In genomic region chr22:49715450-49715849, GRCh38 we compare ENCODE assay signal across 21 cellular contexts.
DNase-seq lines count a peak whose midpoint lies in the region; ATAC-seq, FAIRE-seq and TF ChIP-seq lines count a peak whose summit lies in the region.
"Had no signal": no experiment of that assay in that cellular context is flagged by ENCODE, and none has a peak within 500 bp of the region (broad histone marks: within the 10 kb centered on the region; RNA-seq: fewer than 3 reads in every experiment).

No MANE protein-coding gene starts in this region.

- H3K36me3 ChIP-seq in BLaER1 treated with 17β-estradiol and CSF1 and Interleukin-3, amounts not matched to agents 10 nM and 100 nM: no peaks in the 10 kb centered on the region
- no peaks in the 10 kb centered on the region for H3K36me3 ChIP-seq in bronchial epithelial cell (ENCODE audit: control insufficient read depth, insufficient read depth, low read length)
- H3K36me3 ChIP-seq in GM23338 (ENCODE audit: insufficient read depth): peaks cover 3% of the 10 kb centered on the region; the same call in 1 of the 2 replicates

- peaks cover 0 to 44% (median 32%) of the 10 kb centered on the region in 10 experiments; a peak in 15 of 20 replicates for H3K4me1 ChIP-seq in BLaER1 treated with 17β-estradiol and CSF1 and Interleukin-3, amounts not matched to agents 10 nM and 100 nM
- no peaks in the 10 kb centered on the region for H3K4me1 ChIP-seq in GM23338 (ENCODE audit: insufficient read depth)

- no peak for TF ChIP-seq CTCF in bronchial epithelial cell (IDR thresholded peaks at IDR 0.05; ENCODE audit: insufficient read depth, low read length, severe bottlenecking)
- no peak for TF ChIP-seq CTCF in GM23338 (conservative IDR thresholded peaks at IDR 0.05; ENCODE audit: low read depth in 2 of 2)

- FAIRE-seq in bronchial epithelial cell (lab: Jason Lieb, UNC): peak; percentile 55
- FAIRE-seq: D721Med had no signal

- H3K9me2 ChIP-seq in GM23338 (ENCODE audit: insufficient read depth): no peaks in the 10 kb centered on the region
- H3K9me2 ChIP-seq: SK-N-SH had no signal

- peak overlapping the region in 9 of 11 experiments; percentile 26 to 79 (median 62); a peak in 17 of 22 replicates for H3K4me2 ChIP-seq in BLaER1 treated with 17β-estradiol and CSF1 and Interleukin-3, amounts not matched to agents 10 nM and 100 nM
- H3K4me2 ChIP-seq in GM23338: no peak overlapping the region
- H3K4me2 ChIP-seq: SK-N-SH had no signal

- H3K9ac ChIP-seq in BLaER1 treated with 17β-estradiol and CSF1 and Interleukin-3, amounts not matched to agents 10 nM and 100 nM: no peak overlapping the region
- H3K9ac ChIP-seq: SK-N-SH had no signal

- no peaks in the 10 kb centered on the region for H3K79me2 ChIP-seq in GM23338 (replicated peaks; ENCODE audit: insufficient read depth)

- H3K27ac Mint-ChIP-seq in GM23338: no peak overlapping the region
- H3K27ac Mint-ChIP-seq: HFFc6 had no signal

- H3K36me3 Mint-ChIP-seq in GM23338 (ENCODE audit: low read depth): no peaks in the 10 kb centered on the region

- H3F3A ChIP-seq in GM23338 (replicated peaks; ENCODE audit: low read depth): no peaks in the 10 kb centered on the region

- H3K27ac ChIP-seq in BLaER1 treated with 17β-estradiol and CSF1 and Interleukin-3, amounts not matched to agents 10 nM and 100 nM: no peak overlapping the region
- H3K27ac ChIP-seq in GM23338 (ENCODE audit: low read depth) (no peak overlapping the region), substantia nigra (ENCODE audit: low read depth, low read length, poor library complexity, severe bottlenecking) (no peak overlapping the region)
- H3K27ac ChIP-seq: C4-2B, RWPE1 had no signal

- H3K4me1 Mint-ChIP-seq in GM23338: peaks cover 9% of the 10 kb centered on the region; the same call in 1 of the 3 replicates

- H2AFZ ChIP-seq in GM23338: no peak overlapping the region

- H3K9me3 ChIP-seq in BLaER1 treated with 17β-estradiol and CSF1 and Interleukin-3, amounts not matched to agents 10 nM and 100 nM (replicated peaks in 1 of 11): peaks cover 0 to 4% (median 1%) of the 10 kb centered on the region in 11 experiments; a peak in 12 of 22 replicates
- H3K9me3 ChIP-seq: SK-N-SH had no signal

- no peaks in the 10 kb centered on the region for H3K9me3 Mint-ChIP-seq in GM23338

- ATAC-seq in GM23338: no peak
- ATAC-seq in GM21786 (IDR thresholded peaks at IDR 0.05; ENCODE audit: unreplicated experiment): no peak

- peaks cover 0 to 11% (median 6%) of the 10 kb centered on the region in 11 experiments; a peak in 8 of 22 replicates for H3K27me3 ChIP-seq in BLaER1 treated with 17β-estradiol and CSF1 and Interleukin-3, amounts not matched to agents 10 nM and 100 nM
- H3K27me3 ChIP-seq in bronchial epithelial cell (ENCODE audit: control insufficient read depth, insufficient read depth, low read length) (no peaks in the 10 kb centered on the region), GM23338 (ENCODE audit: insufficient read depth) (no peaks in the 10 kb centered on the region)

- H4K20me1 ChIP-seq in BLaER1 treated with 17β-estradiol and CSF1 and Interleukin-3, amounts not matched to agents 10 nM and 100 nM: peaks cover 0 to 18% (median 0%) of the 10 kb centered on the region in 11 experiments; a peak in 6 of 22 replicates
- H4K20me1 ChIP-seq in GM23338 (replicated peaks; ENCODE audit: insufficient read depth): no peaks in the 10 kb centered on the region

- peak; percentile 10 for DNase-seq in M059J (ENCODE audit: low read depth)
- no peak for DNase-seq in bronchial epithelial cell (ENCODE audit: low read depth)
- DNase-seq in stromal cell of bone marrow (ENCODE audit: low read depth): peak; percentile 5
- DNase-seq in GM23338 (ENCODE audit: low spot score): no peak
- no peak for DNase-seq in substantia nigra (lab: John Stamatoyannopoulos, UW)
- DNase-seq: DMS79, H9, HFFc6, KBM-7, NCI-H1436, NCI-H2029, NCI-H2227 treated with DMSO at 0.1 percent for 48 hours, NCI-H510A, NCI-H748 treated with DMSO at 0.1 percent for 48 hours, SIG-M5, SK-N-SH had no signal

- no peak overlapping the region for H3K4me3 Mint-ChIP-seq in GM23338
- H3K4me3 Mint-ChIP-seq: H9, HFFc6 had no signal

- peaks cover 9% of the 10 kb centered on the region for H3K27me3 Mint-ChIP-seq in GM23338 (ENCODE audit: insufficient read depth, low read depth, poor library complexity)

- no peak overlapping the region for H3K4me3 ChIP-seq in BLaER1 treated with 17β-estradiol and CSF1 and Interleukin-3, amounts not matched to agents 10 nM and 100 nM
- no peak overlapping the region for H3K4me3 ChIP-seq in bronchial epithelial cell (ENCODE audit: low read depth, low read length)
- H3K4me3 ChIP-seq in GM23338: no peak overlapping the region

TF ChIP-seq in GM23338, 12 proteins besides CTCF, POLR2A, EP300 and RAD21 (continues in another document):
- TF ChIP-seq CREB1 (CRISPR knock-in tag; IDR thresholded peaks at IDR 0.05; ENCODE audit: low read depth) (no peak), JUNB (IDR thresholded peaks at IDR 0.05; ENCODE audit: unreplicated experiment) (no peak), REST (IDR thresholded peaks at IDR 0.05; ENCODE audit: unreplicated experiment) (no peak), ZNF114 (CRISPR knock-in tag; IDR thresholded peaks at IDR 0.05) (no peak), POLR2AphosphoS5 (IDR thresholded peaks at IDR 0.05; ENCODE audit: low read depth) (no peak)

Comparison
In these comparisons a context has a peak if more than half of its experiments do, and no peak if none do; other contexts are left out.
1. DNase-seq: peak in M059J (single experiment) and stromal cell of bone marrow (single experiment); none in bronchial epithelial cell (single experiment), GM23338 (single experiment) and substantia nigra (0 of 49).